13 cellular contexts compared by ENCODE assay signal in genomic region chr16:46932802-46933201, GRCh38. TPM values are rescaled to one million over a fixed set of nuclear protein-coding genes. Genes with fewer than 3 reads are reported as not detected.
A peak's percentile ranks its signal among the peaks of the same experiment; 100 is the strongest.
DNase-seq lines count a peak whose midpoint lies in the region; ATAC-seq and TF ChIP-seq lines count a peak whose summit lies in the region.
"Had no signal": no experiment of that assay in that cellular context is flagged by ENCODE, and none has a peak within 500 bp of the region (broad histone marks: within the 10 kb centered on the region; RNA-seq: fewer than 3 reads in every experiment).

No MANE protein-coding gene starts in this region.

- H3K36me3 Mint-ChIP-seq in IgD-negative memory B cell (peaks cover 3% of the 10 kb centered on the region), naive B cell (no peaks in the 10 kb centered on the region)

- H3K27me3 Mint-ChIP-seq in IgD-negative memory B cell = no peaks in the 10 kb centered on the region
- no peaks in the 10 kb centered on the region for H3K27me3 Mint-ChIP-seq in naive B cell

- no peaks in the 10 kb centered on the region for H3K4me1 ChIP-seq in thyroid gland

- H3K9me3 ChIP-seq in MG63 (no peaks in the 10 kb centered on the region), thyroid gland (no peaks in the 10 kb centered on the region)
- H3K9me3 ChIP-seq: neutrophil had no signal

- H3K27ac Mint-ChIP-seq in IgD-negative memory B cell (peak overlapping the region in 1 of 3 donors; percentile 16), naive B cell (peak overlapping the region in 5 of 6 donors; percentile 16 to 97 (median 78))

- H3K36me3 ChIP-seq in MG63 = peaks cover 27% of the 10 kb centered on the region
- H3K36me3 ChIP-seq in thyroid gland = no peaks in the 10 kb centered on the region
- H3K36me3 ChIP-seq: neutrophil had no signal

- no peaks in the 10 kb centered on the region for H3K9me3 Mint-ChIP-seq in IgD-negative memory B cell
- H3K9me3 Mint-ChIP-seq in naive B cell = no peaks in the 10 kb centered on the region
- H3K9me3 Mint-ChIP-seq: central memory CD8-positive, alpha-beta T cell had no signal

- peak overlapping the region in 3 of 4 donors; percentile 61 to 83 (median 78) for H3K4me3 Mint-ChIP-seq in IgD-negative memory B cell
- H3K4me3 Mint-ChIP-seq in naive B cell = peak overlapping the region in 7 of 8 donors; percentile 6 to 73 (median 36)
- H3K4me3 Mint-ChIP-seq: central memory CD8-positive, alpha-beta T cell had no signal

- WGBS in thyroid gland, 2 donors = 62 to 63% methylated on average over 7 of the region's 7 CpGs

- H3K27me3 ChIP-seq in MG63 (no peaks in the 10 kb centered on the region), thyroid gland (no peaks in the 10 kb centered on the region)
- H3K27me3 ChIP-seq: neutrophil had no signal

- peak; percentile 90 to 91 for ATAC-seq in naive B cell (ENCODE audit: low read depth in 2 of 2)
- ATAC-seq in GM18909 (IDR thresholded peaks at IDR 0.05; ENCODE audit: poor library complexity, unreplicated experiment) = no peak

- intact Hi-C loops in thyroid gland (cut with DNase I) = no loop called here

- H3K4me1 Mint-ChIP-seq in IgD-negative memory B cell = peaks cover 7 to 10% (median 9%) of the 10 kb centered on the region in 3 donors
- H3K4me1 Mint-ChIP-seq in naive B cell = peaks cover 7 to 12% (median 9%) of the 10 kb centered on the region in 3 donors

- DNase-seq in NCI-H187 (lab: John Stamatoyannopoulos, UW) (peak; percentile 7 to 20), NCI-H187 treated with DMSO at 0.1 percent for 48 hours (lab: John Stamatoyannopoulos, UW) (no peak), RPMI8226 (peak; percentile 81), naive B cell (peak; percentile 40), MG63 (no peak), thyroid gland (no peak)
- DNase-seq: activated gamma-delta T cell treated with Interleukin-2 at 50 U/mL for 16 hours, NCI-H1694, SHP77 treated with DMSO at 0.1 percent for 48 hours had no signal

- no peak for TF ChIP-seq POLR2A in thyroid gland (IDR thresholded peaks at IDR 0.05)

- no peak overlapping the region for H3K4me3 ChIP-seq in MG63
- H3K4me3 ChIP-seq in thyroid gland (replicated peaks in 1 of 3) = no peak overlapping the region

- no peak for TF ChIP-seq CTCF in thyroid gland (IDR thresholded peaks at IDR 0.05)

- H3K27ac ChIP-seq in thyroid gland = no peak overlapping the region
- H3K27ac ChIP-seq: neutrophil had no signal

RNA-seq across cellular contexts. Expression of gene DNAJA2, which starts 40.7 kb away (rescaled TPM):
- 76.2 TPM for polyA plus RNA-seq in IgD-negative memory B cell
- polyA plus RNA-seq in naive B cell (ENCODE audit: low read depth in 6 of 6) = 10 to 100 TPM; 43.2 to 80.8 (median 63.3) TPM
- total RNA-seq in MG63 (2014; rRNA removed; shearing (Covaris generic); ENCODE audit: low replicate concordance) = 196 and 281 TPM in 2 replicates
- 10 to 100 TPM; 55.6 to 86.0 (median 62.1) TPM for total RNA-seq in thyroid gland

RNA-seq across cellular contexts. Expression of gene GPT2, which starts 48.6 kb away (rescaled TPM):
- polyA plus RNA-seq in IgD-negative memory B cell (5.0 TPM), naive B cell (ENCODE audit: low read depth in 6 of 6) (1 to 10 TPM; 1.4 to 3.5 (median 1.8) TPM)
- 62.7 and 67.1 TPM in 2 replicates for total RNA-seq in MG63 (2014; rRNA removed; shearing (Covaris generic); ENCODE audit: low replicate concordance)
- 10 to 100 TPM in 3 of 4 donors, 1 to 10 TPM in 1; 5.5 to 19.2 (median 13.2) TPM for total RNA-seq in thyroid gland

Comparison
In these comparisons a context has a peak if more than half of its experiments do, and no peak if none do; other contexts are left out.
1. DNase-seq: peak in NCI-H187 (2 of 2), RPMI8226 (single experiment) and naive B cell (single experiment); none in NCI-H187 treated with DMSO at 0.1 percent for 48 hours (single experiment), MG63 (single experiment) and thyroid gland (0 of 2).